19 cellular contexts compared by ENCODE assay signal in the genomic region with DNA sequence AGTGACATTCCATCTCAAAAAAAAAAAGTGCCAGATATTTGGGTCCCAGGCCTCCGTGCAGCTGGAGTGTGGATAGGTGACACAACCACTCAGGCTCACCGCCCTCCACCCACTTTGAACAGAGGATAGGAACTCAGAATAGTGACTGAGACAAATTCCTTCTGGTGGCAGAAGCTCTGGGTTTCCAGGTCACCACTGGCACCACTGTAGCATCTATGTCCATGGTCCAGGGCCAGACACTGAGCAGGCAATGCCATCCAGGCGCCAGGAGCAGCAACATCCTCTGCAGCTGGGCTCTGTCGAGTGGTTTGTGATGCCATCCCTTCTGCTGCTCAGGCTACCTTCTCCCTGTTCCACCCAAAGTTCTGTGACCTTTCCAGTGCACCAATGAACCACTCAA.
"Had no signal": no experiment of that assay in that cellular context is flagged by ENCODE, and none has a peak within 500 bp of the region (broad histone marks: within the 10 kb centered on the region; RNA-seq: fewer than 3 reads in every experiment).

No MANE protein-coding gene starts in this region.

- ATAC-seq: naive thymus-derived CD8-positive, alpha-beta T cell; sciatic nerve; stimulated activated memory B cell treated with anti-CD40 and anti-IgM and Interleukin-4, amounts not matched to agents 10 μg/mL and 1 μg/mL and 100 μg/mL, for 72 hours; stimulated activated naive CD8-positive, alpha-beta T cell treated with anti-CD3 and anti-CD28 coated beads, Interleukin-15, Interleukin-2, amounts not matched to agents 100 U/mL and 50 U/mL, for 24 hours had no signal

- H3K9me3 ChIP-seq: ovary, psoas muscle, suprapubic skin had no signal

- H3K27me3 ChIP-seq: dorsolateral prefrontal cortex, ovary, suprapubic skin had no signal

- H3K36me3 Mint-ChIP-seq: naive thymus-derived CD8-positive, alpha-beta T cell; stimulated activated memory B cell treated with anti-CD40 and anti-IgM and Interleukin-4, amounts not matched to agents 10 μg/mL and 1 μg/mL and 100 μg/mL, for 72 hours had no signal

- H3K27me3 Mint-ChIP-seq: stimulated activated memory B cell treated with anti-CD40 and anti-IgM and Interleukin-4, amounts not matched to agents 10 μg/mL and 1 μg/mL and 100 μg/mL, for 72 hours had no signal

- H3K4me1 ChIP-seq: psoas muscle, suprapubic skin had no signal

- H3K27ac Mint-ChIP-seq: immature natural killer cell; naive thymus-derived CD8-positive, alpha-beta T cell; stimulated activated memory B cell treated with anti-CD40 and anti-IgM and Interleukin-4, amounts not matched to agents 10 μg/mL and 1 μg/mL and 100 μg/mL, for 72 hours had no signal

- H3K4me1 Mint-ChIP-seq: immature natural killer cell; naive thymus-derived CD8-positive, alpha-beta T cell; stimulated activated memory B cell treated with anti-CD40 and anti-IgM and Interleukin-4, amounts not matched to agents 10 μg/mL and 1 μg/mL and 100 μg/mL, for 72 hours had no signal

- H3K27ac ChIP-seq: dorsolateral prefrontal cortex, ovary, psoas muscle, suprapubic skin had no signal

- H3K36me3 ChIP-seq: ovary, suprapubic skin had no signal

- DNase-seq: central memory CD4-positive, alpha-beta T cell; dorsolateral prefrontal cortex; effector CD4-positive, alpha-beta T cell; hypothalamus; immature natural killer cell; mesendoderm; midbrain; naive thymus-derived CD8-positive, alpha-beta T cell; nephron progenitor cell; occipital lobe; ovary; posterior cingulate gyrus; psoas muscle; stimulated activated CD4-positive, alpha-beta T cell treated with anti-CD3 and anti-CD28 coated beads, Interleukin-4, amount 100 ng/mL, for 4 hours; stimulated activated naive CD8-positive, alpha-beta T cell treated with anti-CD3 and anti-CD28 coated beads, Interleukin-15, Interleukin-2, amounts not matched to agents 100 U/mL and 50 U/mL, for 24 hours; trophoblast cell had no signal

- H3K4me3 ChIP-seq: dorsolateral prefrontal cortex, ovary, psoas muscle, suprapubic skin had no signal

- H3K4me3 Mint-ChIP-seq: immature natural killer cell; naive thymus-derived CD8-positive, alpha-beta T cell; nephron progenitor cell; stimulated activated memory B cell treated with anti-CD40 and anti-IgM and Interleukin-4, amounts not matched to agents 10 μg/mL and 1 μg/mL and 100 μg/mL, for 72 hours had no signal
